33 cellular contexts compared by ENCODE assay signal in genomic region chr3:148711981-148712666, GRCh38. TPM values are rescaled to one million over a fixed set of nuclear protein-coding genes. Genes with fewer than 3 reads are reported as not detected.
DNase-seq lines count a peak whose midpoint lies in the region; ATAC-seq, FAIRE-seq and TF ChIP-seq lines count a peak whose summit lies in the region.
"Had no signal": no experiment of that assay in that cellular context is flagged by ENCODE, and none has a peak within 500 bp of the region (broad histone marks: within the 10 kb centered on the region; RNA-seq: fewer than 3 reads in every experiment).

No MANE protein-coding gene starts in this region.

- peak; percentile 69 for DNase-seq in ELR (ENCODE audit: low read depth)
- no peak for DNase-seq in SK-N-SH
- no peak for DNase-seq in AG20443 (ENCODE audit: low spot score)
- DNase-seq in HuH-7 (ENCODE audit: low spot score) = no peak
- DNase-seq in NOMO-1 treated with DMSO at 0.1 percent for 48 hours (lab: John Stamatoyannopoulos, UW; ENCODE audit: unreplicated experiment) = no peak
- DNase-seq: activated CD4-positive, alpha-beta T cell treated with anti-CD3 and anti-CD28 coated beads for 36 hours; activated CD8-positive, alpha-beta T cell treated with anti-CD3 and anti-CD28 coated beads for 36 hours; activated naive CD4-positive, alpha-beta T cell treated with anti-CD3 and anti-CD28 coated beads for 36 hours; adrenal gland; C1 segment of cervical spinal cord; Caco-2; cerebellar nuclear complex; gastrocnemius medialis; Kasumi-1; NCI-H1436 treated with DMSO at 0.1 percent for 48 hours; NCI-H2081 treated with DMSO at 0.1 percent for 48 hours; NCI-H345; ovary; Peyer's patch; SHP77; stimulated activated CD4-positive, alpha-beta T cell treated with anti-CD3 and anti-CD28 coated beads, Interleukin-2, amount 100 ng/mL, for 24 hours had no signal

- no peak for TF ChIP-seq EP300 in SK-N-SH (IDR thresholded peaks at IDR 0.05; ENCODE audit: borderline replicate concordance in 1 of 2, low read depth in 1 of 2, low read length in 1 of 2)

- peak overlapping the region; percentile 57 for H3K4me2 ChIP-seq in SK-N-SH
- H3K4me2 ChIP-seq in skeletal muscle satellite cell (ENCODE audit: low read length) = peak overlapping the region; percentile 5
- H3K4me2 ChIP-seq: hepatocyte had no signal

- POLR2A ChIA-PET in SK-N-SH (lab: Yijun Ruan, JAX) = no interaction called here

- CTCF ChIA-PET in SK-N-SH (lab: Yijun Ruan, JAX) = interaction anchor here (0.9 to 1.8 kb wide), 5 partner anchors 15 to 345 kb away, joined by 3 to 9 read pairs (median 4); no protein-coding TSS in a partner anchor

- no peak overlapping the region for H3K4me3 ChIP-seq in SK-N-SH (ENCODE audit: low read depth in 2 of 2, low read length in 1 of 2)
- H3K4me3 ChIP-seq in skeletal muscle satellite cell (ENCODE audit: low read length) = no peak overlapping the region
- H3K4me3 ChIP-seq: adrenal gland, esophagus muscularis mucosa, gastrocnemius medialis, hepatocyte, ovary, Peyer's patch had no signal

- peak; percentile 60 for FAIRE-seq in islet of Langerhans (lab: Jason Lieb, UNC)
- FAIRE-seq: endometrium, GM18507, GM19239, H1 had no signal

- no peak for TF ChIP-seq RAD21 in SK-N-SH (IDR thresholded peaks at IDR 0.05; ENCODE audit: low read length)

- H3K9me3 ChIP-seq in SK-N-SH (no peaks in the 10 kb centered on the region), skeletal muscle satellite cell (replicated peaks; ENCODE audit: low read length) (no peaks in the 10 kb centered on the region)
- H3K9me3 ChIP-seq: adrenal gland, Caco-2, esophagus muscularis mucosa, gastrocnemius medialis, ovary, Peyer's patch had no signal

- 85% methylated on average over 1 of the region's 1 CpG for WGBS in SK-N-SH (ENCODE audit: low lambda C conversion rate)

- TF ChIP-seq CTCF in SK-N-SH (IDR thresholded peaks at IDR 0.05) = no peak

- ATAC-seq in HG03097 (IDR thresholded peaks at IDR 0.05; ENCODE audit: low FRiP score, unreplicated experiment) = no peak
- ATAC-seq: activated CD4-positive, alpha-beta T cell treated with anti-CD3 and anti-CD28 coated beads for 36 hours; activated CD8-positive, alpha-beta T cell treated with anti-CD3 and anti-CD28 coated beads for 36 hours; gastrocnemius medialis had no signal

- H4K20me1 ChIP-seq in SK-N-SH (ENCODE audit: insufficient read depth) = no peaks in the 10 kb centered on the region

- H3K27ac ChIP-seq in SK-N-SH (ENCODE audit: low read depth in 2 of 2, low read length in 1 of 2) = peak overlapping the region; percentile 22 to 53; a peak in 3 of 4 replicates
- H3K27ac ChIP-seq: gastrocnemius medialis, hepatocyte, HL-60, ovary, Peyer's patch had no signal

- peaks cover 0 to 3% of the 10 kb centered on the region in 2 experiments; a peak in 2 of 4 replicates for H3K4me1 ChIP-seq in SK-N-SH (ENCODE audit: control insufficient read depth in 1 of 2, insufficient read depth in 2 of 2, low read depth in 1 of 2, low read length in 1 of 2)
- peaks cover 23% of the 10 kb centered on the region for H3K4me1 ChIP-seq in skeletal muscle satellite cell (ENCODE audit: control insufficient read depth, insufficient read depth, low read length)
- H3K4me1 ChIP-seq: Caco-2, gastrocnemius medialis, Peyer's patch had no signal

- H3K27me3 ChIP-seq in SK-N-SH (ENCODE audit: insufficient read depth) = no peaks in the 10 kb centered on the region
- no peaks in the 10 kb centered on the region for H3K27me3 ChIP-seq in skeletal muscle satellite cell (ENCODE audit: control insufficient read depth, insufficient read depth, low read length)
- H3K27me3 ChIP-seq: adrenal gland, esophagus muscularis mucosa, gastrocnemius medialis, hepatocyte, ovary, Peyer's patch had no signal

- H3K36me3 ChIP-seq in SK-N-SH (replicated peaks in 1 of 2; ENCODE audit: control insufficient read depth in 1 of 2, insufficient read depth in 2 of 2, low read length in 1 of 2) (no peaks in the 10 kb centered on the region), skeletal muscle satellite cell (ENCODE audit: insufficient read depth, low read length) (no peaks in the 10 kb centered on the region)
- H3K36me3 ChIP-seq: adrenal gland, esophagus muscularis mucosa, gastrocnemius medialis, ovary, Peyer's patch had no signal

- peaks cover 12% of the 10 kb centered on the region for H3F3A ChIP-seq in SK-N-SH (replicated peaks; ENCODE audit: insufficient read depth)

- no peak overlapping the region; the same call in 1 of the 2 replicates for H2AFZ ChIP-seq in SK-N-SH (ENCODE audit: low read depth)
- H2AFZ ChIP-seq: hepatocyte had no signal

- H3K79me2 ChIP-seq in SK-N-SH (ENCODE audit: insufficient read depth) = no peaks in the 10 kb centered on the region
- H3K79me2 ChIP-seq: hepatocyte had no signal

- H3K9ac ChIP-seq in SK-N-SH (no peak overlapping the region), skeletal muscle satellite cell (ENCODE audit: low read depth, low read length) (no peak overlapping the region)

- H3K9me2 ChIP-seq in SK-N-SH = no peaks in the 10 kb centered on the region

TF ChIP-seq in SK-N-SH, 30 proteins besides CTCF, POLR2A, EP300 and RAD21:
- TF ChIP-seq CHD2 (IDR thresholded peaks at IDR 0.05; ENCODE audit: low read length, partially characterized antibody) (no peak), MAX (IDR thresholded peaks at IDR 0.05; ENCODE audit: low read depth) (no peak), PBX3 (IDR thresholded peaks at IDR 0.05) (no peak; the same call in 1 of the 2 replicates), NFIC (IDR thresholded peaks at IDR 0.05; ENCODE audit: borderline replicate concordance) (no peak), RXRA (IDR thresholded peaks at IDR 0.05; ENCODE audit: borderline replicate concordance, low read depth) (no peak), GATA2 (CRISPR knock-in tag; IDR thresholded peaks at IDR 0.05) (no peak), FOXJ3 (CRISPR knock-in tag; IDR thresholded peaks at IDR 0.05) (no peak), SMC3 (IDR thresholded peaks at IDR 0.05; ENCODE audit: low read depth, low read length) (no peak), REST (IDR thresholded peaks at IDR 0.05; ENCODE audit: low read depth, low read length) (no peak), ELF1 (IDR thresholded peaks at IDR 0.05) (no peak), SIN3A (IDR thresholded peaks at IDR 0.05; ENCODE audit: borderline replicate concordance, low read depth, low read length) (no peak)

RNA-seq across cellular contexts. Expression of gene AGTR1, which starts 14.4 kb away (rescaled TPM):
- polyA plus RNA-seq in SK-N-SH (2012; rRNA removed) = 0.15 and 0.32 TPM in 2 replicates
- polyA plus RNA-seq in SK-N-SH (2012; cell fraction: cytosol; rRNA removed) = 0.25 and 0.28 TPM in 2 replicates
- polyA plus RNA-seq in SK-N-SH (2012; cell fraction: nucleus; rRNA removed) = 0.14 and 0.35 TPM in 2 replicates
- 4.6 and 7.6 TPM in 2 replicates for total RNA-seq in skeletal muscle satellite cell (2012; rRNA removed)
- total RNA-seq: activated CD4-positive, alpha-beta T cell treated with anti-CD3 and anti-CD28 coated beads for 36 hours; activated CD8-positive, alpha-beta T cell treated with anti-CD3 and anti-CD28 coated beads for 36 hours; activated naive CD4-positive, alpha-beta T cell treated with anti-CD3 and anti-CD28 coated beads for 36 hours; Caco-2; dermis microvascular lymphatic vessel endothelial cell; H1; renal cortical epithelial cell had no signal
